ENCODE assay signal across 15 cellular contexts in the genomic region with DNA sequence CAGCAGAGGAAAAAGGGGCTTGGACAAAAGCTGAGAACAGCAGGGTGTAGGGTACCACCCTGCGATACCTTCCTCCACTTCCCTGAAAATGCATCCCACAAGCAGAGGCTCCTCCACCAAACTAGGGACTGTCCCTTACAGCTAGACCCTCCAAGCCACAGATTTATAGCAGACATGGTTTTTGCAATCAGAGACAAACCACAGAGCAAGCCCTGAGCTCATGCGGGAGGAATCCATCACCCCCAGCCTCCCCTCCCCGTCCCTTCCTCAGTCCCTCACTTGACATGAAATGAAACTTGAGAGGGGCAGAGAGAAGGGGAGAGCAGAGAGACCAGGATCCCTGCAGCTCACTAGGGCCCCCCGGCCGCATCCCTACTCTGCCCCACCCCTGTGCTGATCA.
DNase-seq lines count a peak whose midpoint lies in the region; ATAC-seq, FAIRE-seq and TF ChIP-seq lines count a peak whose summit lies in the region.
"Had no signal": no experiment of that assay in that cellular context is flagged by ENCODE, and none has a peak within 500 bp of the region (broad histone marks: within the 10 kb centered on the region; RNA-seq: fewer than 3 reads in every experiment).

No MANE protein-coding gene starts in this region.

- CTCF ChIA-PET in activated CD4-positive, alpha-beta T cell treated with anti-CD3 and anti-CD28 coated beads, Interleukin-2, amount 10 ng/mL, durations not matched to agents 7 days and 5 days (lab: Charles Lee): interaction anchor here (0.5 to 1.9 kb wide), 6 partner anchors 11 to 1546 kb away, joined by 3 to 7 read pairs (median 4); no protein-coding TSS in a partner anchor
- CTCF ChIA-PET in activated CD4-positive, alpha-beta memory T cell treated with anti-CD3 and anti-CD28 coated beads, Interleukin-2, amount 10 ng/mL, durations not matched to agents 7 days and 5 days (lab: Charles Lee): no interaction called here

- H3K4me3 ChIP-seq in astrocyte (ENCODE audit: insufficient read depth, low read depth, low read length): no peak overlapping the region
- no peak overlapping the region for H3K4me3 ChIP-seq in tibial nerve
- H3K4me3 ChIP-seq: body of pancreas had no signal

- H3K36me3 ChIP-seq in astrocyte (ENCODE audit: insufficient read depth, low read length) (no peaks in the 10 kb centered on the region), tibial nerve (no peaks in the 10 kb centered on the region)

- no peaks in the 10 kb centered on the region for H3K36me3 Mint-ChIP-seq in activated CD4-positive, alpha-beta T cell treated with anti-CD3 and anti-CD28 coated beads, Interleukin-2, amount 10 ng/mL, durations not matched to agents 7 days and 5 days (ENCODE audit: low read depth)
- peaks cover 9% of the 10 kb centered on the region for H3K36me3 Mint-ChIP-seq in astrocyte (ENCODE audit: low read depth, unreplicated experiment)
- H3K36me3 Mint-ChIP-seq in activated CD4-positive, alpha-beta memory T cell treated with anti-CD3 and anti-CD28 coated beads, Interleukin-2, amount 10 ng/mL, durations not matched to agents 7 days and 5 days (ENCODE audit: low read depth): no peaks in the 10 kb centered on the region

- POLR2A ChIA-PET in activated CD4-positive, alpha-beta T cell treated with anti-CD3 and anti-CD28 coated beads, Interleukin-2, amount 10 ng/mL, durations not matched to agents 7 days and 5 days (lab: Charles Lee): no interaction called here
- POLR2A ChIA-PET in activated CD4-positive, alpha-beta memory T cell treated with anti-CD3 and anti-CD28 coated beads, Interleukin-2, amount 10 ng/mL, durations not matched to agents 7 days and 5 days (lab: Charles Lee): interaction anchor here (1.1 kb wide), 1 partner anchor 9 kb away, joined by 3 read pairs; no protein-coding TSS in a partner anchor

- H3K79me2 ChIP-seq in astrocyte (ENCODE audit: insufficient read depth, low read length): peaks cover 64% of the 10 kb centered on the region

- H2AFZ ChIP-seq in astrocyte (ENCODE audit: low read depth, low read length): no peak overlapping the region

- no peak overlapping the region for H3K9ac ChIP-seq in astrocyte (ENCODE audit: low read length)
- H3K9ac ChIP-seq: SK-N-SH had no signal

- no peak for DNase-seq in activated CD4-positive, alpha-beta T cell treated with anti-CD3 and anti-CD28 coated beads, Interleukin-2, amount 10 ng/mL, durations not matched to agents 7 days and 5 days
- DNase-seq in activated CD4-positive, alpha-beta T cell treated with anti-CD3 and anti-CD28 coated beads, Interleukin-2, amount 50 U/mL, for 1 hour: no peak
- peak; percentile 36 for DNase-seq in astrocyte (ENCODE audit: low read depth)
- DNase-seq in left kidney (ENCODE audit: low read depth, low spot score): peak; percentile 91
- no peak for DNase-seq in tibial nerve (ENCODE audit: low spot score in 2 of 2)
- DNase-seq in activated CD4-positive, alpha-beta memory T cell treated with anti-CD3 and anti-CD28 coated beads, Interleukin-2, amount 10 ng/mL, durations not matched to agents 7 days and 5 days: no peak
- no peak for DNase-seq in AML-193 (lab: John Stamatoyannopoulos, UW)
- DNase-seq: activated T-cell treated with anti-CD3 and anti-CD28 coated beads, Interleukin-2, amount 50 U/mL, for 72 hours; body of pancreas; HCEC 1CT; NCI-H146; NCI-H524 treated with DMSO at 0.1 percent for 48 hours; OCI-M1; SK-N-SH had no signal

- 49 to 64% methylated on average over 5 of the region's 5 CpGs for WGBS in tibial nerve, 2 donors

- peaks cover 62% of the 10 kb centered on the region for H3K4me1 Mint-ChIP-seq in activated CD4-positive, alpha-beta T cell treated with anti-CD3 and anti-CD28 coated beads, Interleukin-2, amount 10 ng/mL, durations not matched to agents 7 days and 5 days
- H3K4me1 Mint-ChIP-seq in astrocyte (ENCODE audit: low read depth, unreplicated experiment): peaks cover 71% of the 10 kb centered on the region
- peaks cover 41% of the 10 kb centered on the region for H3K4me1 Mint-ChIP-seq in activated CD4-positive, alpha-beta memory T cell treated with anti-CD3 and anti-CD28 coated beads, Interleukin-2, amount 10 ng/mL, durations not matched to agents 7 days and 5 days

- FAIRE-seq in astrocyte (lab: Jason Lieb, UNC): no peak

- TF ChIP-seq CTCF in astrocyte (IDR thresholded peaks at IDR 0.05; ENCODE audit: insufficient read depth, low read depth, low read length) (no peak), tibial nerve (IDR thresholded peaks at IDR 0.05) (no peak)

- no peak overlapping the region for H3K4me3 Mint-ChIP-seq in activated CD4-positive, alpha-beta T cell treated with anti-CD3 and anti-CD28 coated beads, Interleukin-2, amount 10 ng/mL, durations not matched to agents 7 days and 5 days
- H3K4me3 Mint-ChIP-seq in astrocyte (ENCODE audit: unreplicated experiment): peak overlapping the region; percentile 1
- no peak overlapping the region for H3K4me3 Mint-ChIP-seq in activated CD4-positive, alpha-beta memory T cell treated with anti-CD3 and anti-CD28 coated beads, Interleukin-2, amount 10 ng/mL, durations not matched to agents 7 days and 5 days
- H3K4me3 Mint-ChIP-seq: activated T-cell treated with anti-CD3 and anti-CD28 coated beads, Interleukin-2, amount 50 U/mL, for 72 hours had no signal

- H3K9me3 ChIP-seq in astrocyte (ENCODE audit: insufficient read depth, low read depth, low read length) (no peaks in the 10 kb centered on the region), tibial nerve (no peaks in the 10 kb centered on the region)
- H3K9me3 ChIP-seq: body of pancreas, SK-N-SH had no signal

- no peaks in the 10 kb centered on the region for H3K27me3 Mint-ChIP-seq in activated CD4-positive, alpha-beta T cell treated with anti-CD3 and anti-CD28 coated beads, Interleukin-2, amount 10 ng/mL, durations not matched to agents 7 days and 5 days
- no peaks in the 10 kb centered on the region for H3K27me3 Mint-ChIP-seq in astrocyte (ENCODE audit: low read depth, unreplicated experiment)
- no peaks in the 10 kb centered on the region for H3K27me3 Mint-ChIP-seq in activated CD4-positive, alpha-beta memory T cell treated with anti-CD3 and anti-CD28 coated beads, Interleukin-2, amount 10 ng/mL, durations not matched to agents 7 days and 5 days

- H3K27ac ChIP-seq in astrocyte (ENCODE audit: low read depth, low read length) (no peak overlapping the region), tibial nerve (peak overlapping the region in 3 of 4 donors; percentile 4 to 84 (median 76))
- H3K27ac ChIP-seq: body of pancreas had no signal

- H3K27me3 ChIP-seq in astrocyte (ENCODE audit: insufficient read depth, low read length) (no peaks in the 10 kb centered on the region), tibial nerve (no peaks in the 10 kb centered on the region)
- H3K27me3 ChIP-seq: body of pancreas had no signal

- H4K20me1 ChIP-seq in astrocyte (ENCODE audit: insufficient read depth, low read length): peaks cover 95% of the 10 kb centered on the region

- H3K4me2 ChIP-seq in astrocyte (ENCODE audit: low read length): peak overlapping the region; percentile 26
- H3K4me2 ChIP-seq: SK-N-SH had no signal

- TF ChIP-seq EP300 in tibial nerve (IDR thresholded peaks at IDR 0.05): no peak

- no peak for TF ChIP-seq POLR2A in tibial nerve (IDR thresholded peaks at IDR 0.05)

- no peaks in the 10 kb centered on the region for H3K9me3 Mint-ChIP-seq in activated CD4-positive, alpha-beta T cell treated with anti-CD3 and anti-CD28 coated beads, Interleukin-2, amount 10 ng/mL, durations not matched to agents 7 days and 5 days
- no peaks in the 10 kb centered on the region for H3K9me3 Mint-ChIP-seq in astrocyte (ENCODE audit: unreplicated experiment)
- H3K9me3 Mint-ChIP-seq in activated CD4-positive, alpha-beta memory T cell treated with anti-CD3 and anti-CD28 coated beads, Interleukin-2, amount 10 ng/mL, durations not matched to agents 7 days and 5 days: no peaks in the 10 kb centered on the region
- H3K9me3 Mint-ChIP-seq: activated T-cell treated with anti-CD3 and anti-CD28 coated beads, Interleukin-2, amount 50 U/mL, for 72 hours had no signal

- H3K4me1 ChIP-seq in astrocyte (ENCODE audit: insufficient read depth, low read length) (no peaks in the 10 kb centered on the region), tibial nerve (peaks cover 0 to 99% (median 61%) of the 10 kb centered on the region in 4 donors)

- no peak for ATAC-seq in HG02610 (IDR thresholded peaks at IDR 0.05; ENCODE audit: unreplicated experiment)
- ATAC-seq: activated T-cell treated with anti-CD3 and anti-CD28 coated beads, Interleukin-2, amount 50 U/mL, for 72 hours; body of pancreas had no signal

- H3K27ac Mint-ChIP-seq in activated CD4-positive, alpha-beta T cell treated with anti-CD3 and anti-CD28 coated beads, Interleukin-2, amount 10 ng/mL, durations not matched to agents 7 days and 5 days: peak overlapping the region; percentile 37
- H3K27ac Mint-ChIP-seq in astrocyte (ENCODE audit: unreplicated experiment): peak overlapping the region; percentile 69
- H3K27ac Mint-ChIP-seq in activated CD4-positive, alpha-beta memory T cell treated with anti-CD3 and anti-CD28 coated beads, Interleukin-2, amount 10 ng/mL, durations not matched to agents 7 days and 5 days: no peak overlapping the region
- H3K27ac Mint-ChIP-seq: activated T-cell treated with anti-CD3 and anti-CD28 coated beads, Interleukin-2, amount 50 U/mL, for 72 hours had no signal

Comparison
In these comparisons a context has a peak if more than half of its experiments do, and no peak if none do; other contexts are left out.
1. DNase-seq: peak in astrocyte (single experiment) and left kidney (single experiment); none in activated CD4-positive, alpha-beta T cell treated with anti-CD3 and anti-CD28 coated beads, Interleukin-2, amount 10 ng/mL, durations not matched to agents 7 days and 5 days (single experiment), activated CD4-positive, alpha-beta T cell treated with anti-CD3 and anti-CD28 coated beads, Interleukin-2, amount 50 U/mL, for 1 hour (single experiment), tibial nerve (0 of 2), activated CD4-positive, alpha-beta memory T cell treated with anti-CD3 and anti-CD28 coated beads, Interleukin-2, amount 10 ng/mL, durations not matched to agents 7 days and 5 days (single experiment) and AML-193 (0 of 2).